In genomic region chr6:16540804-16541752, GRCh38 we compare ENCODE assay signal across 9 cellular contexts.
DNase-seq lines count a peak whose midpoint lies in the region; ATAC-seq, FAIRE-seq and TF ChIP-seq lines count a peak whose summit lies in the region.
"Had no signal": no experiment of that assay in that cellular context is flagged by ENCODE, and none has a peak within 500 bp of the region (broad histone marks: within the 10 kb centered on the region; RNA-seq: fewer than 3 reads in every experiment).

No MANE protein-coding gene starts in this region.

- WGBS in liver = 74% methylated on average over 14 of the region's 14 CpGs
- 91% methylated on average over 14 of the region's 14 CpGs for WGBS in HepG2 (ENCODE audit: low lambda C conversion rate)
- 35 to 36% methylated on average over 14 of the region's 14 CpGs for WGBS in aorta, 2 donors

- no peak for TF ChIP-seq CTCF in liver (IDR thresholded peaks at IDR 0.05; ENCODE audit: low read depth, low read length, missing input control)
- TF ChIP-seq CTCF in HepG2 (CRISPR knock-in tag; IDR thresholded peaks at IDR 0.05) = no peak

- DNase-seq in HepG2 (ENCODE audit: low spot score) = no peak
- peak; percentile 41 for DNase-seq in left ventricle myocardium superior
- DNase-seq in aorta = peak; percentile 63 to 77
- DNase-seq in pons (ENCODE audit: low spot score) = no peak
- no peak for DNase-seq in T-helper 9 cell
- DNase-seq in DMS153 treated with DMSO at 0.1 percent for 48 hours (lab: John Stamatoyannopoulos, UW; ENCODE audit: unreplicated experiment) = no peak
- DNase-seq: CD4-positive, CD25-positive, alpha-beta regulatory T cell had no signal

- no peaks in the 10 kb centered on the region for H3K9me3 ChIP-seq in liver (ENCODE audit: control insufficient read depth in 4 of 4, low read length in 3 of 4)
- H3K9me3 ChIP-seq in HepG2 (ENCODE audit: low read length) = no peaks in the 10 kb centered on the region
- H3K9me3 ChIP-seq in aorta (ENCODE audit: control insufficient read depth, low read length) = no peaks in the 10 kb centered on the region

- BruUV-seq in HepG2 (replicated peaks; lab: Mats Ljungman, UMichigan) = no TSS peak

- CTCF ChIA-PET in HepG2 (lab: Yijun Ruan, JAX; ENCODE audit: low intra/inter-chr PET ratio, low total read pairs) = no interaction called here

- POLR2A ChIA-PET in HepG2 (lab: Yijun Ruan, JAX) = interaction anchor here (1.2 kb wide), 1 partner anchor 221 kb away, joined by 3 read pairs; no protein-coding TSS in a partner anchor

- no peak overlapping the region for H3K4me2 ChIP-seq in HepG2 (ENCODE audit: low read depth, low read length)

- H4K20me1 ChIP-seq in HepG2 (ENCODE audit: insufficient read depth, low read length) = no peaks in the 10 kb centered on the region

- no peak overlapping the region for H2AFZ ChIP-seq in HepG2 (ENCODE audit: low read length)

- no peak overlapping the region for H3K9ac ChIP-seq in liver (ENCODE audit: low read depth in 1 of 2, low read length in 2 of 2)
- H3K9ac ChIP-seq in HepG2 (ENCODE audit: insufficient read depth, low read depth, low read length) = no peak overlapping the region; the same call in 1 of the 2 replicates

- intact Hi-C loops in HepG2 (cut with micrococcal nuclease; ENCODE audit: unreplicated experiment) = no loop called here
- intact Hi-C loops in left ventricle myocardium superior (cut with micrococcal nuclease) = no loop called here
- intact Hi-C loops in aorta (cut with DNase I) = loop anchor here in 1 of 2 donors (10.0 kb wide), 1 partner anchor 224 kb away; the partner anchor contains the start of gene ATXN1

- peak; percentile 26 to 46 for TF ChIP-seq RAD21 in liver (IDR thresholded peaks at IDR 0.05)
- no peak for TF ChIP-seq RAD21 in HepG2 (CRISPR knock-in tag; IDR thresholded peaks at IDR 0.05)

- no peak for ATAC-seq in HepG2
- ATAC-seq in HG03280 (IDR thresholded peaks at IDR 0.05; ENCODE audit: unreplicated experiment) = peak; percentile 71
- peak; percentile 78 for ATAC-seq in left ventricle myocardium superior
- ATAC-seq in aorta (ENCODE audit: low FRiP score) = peak; percentile 79

- H3K4me3 ChIP-seq in liver (ENCODE audit: low read depth in 1 of 3, low read length in 3 of 3) (no peak overlapping the region), HepG2 (replicated peaks in 1 of 3; ENCODE audit: insufficient read depth in 1 of 3, low read depth in 2 of 3, low read length in 3 of 3) (no peak overlapping the region), aorta (ENCODE audit: low read length in 2 of 2) (no peak overlapping the region)

- TF ChIP-seq EP300 in HepG2 (IDR thresholded peaks at IDR 0.05; ENCODE audit: low read depth in 2 of 2, low read length in 2 of 2) = no peak
- TF ChIP-seq EP300 in HepG2 (CRISPR knock-in tag; IDR thresholded peaks at IDR 0.05; ENCODE audit: borderline replicate concordance) = no peak

- no peak overlapping the region for H3K27ac ChIP-seq in liver (ENCODE audit: low read depth in 1 of 2, low read length in 2 of 2)
- H3K27ac ChIP-seq in HepG2 (ENCODE audit: extremely low read length, insufficient read depth, low read length) = no peak overlapping the region
- peak overlapping the region in 1 of 2 donors; percentile 58 for H3K27ac ChIP-seq in aorta (ENCODE audit: low read depth in 1 of 2, low read length in 2 of 2)

- TF ChIP-seq POLR2A in HepG2 (IDR thresholded peaks at IDR 0.05; ENCODE audit: insufficient read depth in 1 of 2, low read depth in 2 of 2, low read length in 2 of 2) = no peak

- no peaks in the 10 kb centered on the region for H3K79me2 ChIP-seq in HepG2 (ENCODE audit: insufficient read depth, low read length)

- FAIRE-seq in HepG2 (lab: Jason Lieb, UNC) = no peak

- in situ Hi-C loops in HepG2 (cut with HindIII; ENCODE audit: extremely low pct_ligation_motif_present, low pct_unique_long_range_greater_than_20kb) = no loop called here

- H3K27me3 ChIP-seq in liver (ENCODE audit: control insufficient read depth in 4 of 4, insufficient read depth in 4 of 4, low read length in 3 of 4) = no peaks in the 10 kb centered on the region
- H3K27me3 ChIP-seq in HepG2 (ENCODE audit: control insufficient read depth in 1 of 2, insufficient read depth in 2 of 2, low read length in 2 of 2) = no peaks in the 10 kb centered on the region
- H3K27me3 ChIP-seq in aorta (ENCODE audit: control insufficient read depth in 1 of 2, insufficient read depth in 2 of 2, low read length in 1 of 2) = no peaks in the 10 kb centered on the region

- H3K4me1 ChIP-seq in liver (ENCODE audit: control insufficient read depth in 4 of 4, insufficient read depth in 4 of 4, low read length in 3 of 4) (no peaks in the 10 kb centered on the region), HepG2 (ENCODE audit: insufficient read depth, low read length) (peaks cover 26% of the 10 kb centered on the region), aorta (ENCODE audit: control insufficient read depth in 1 of 2, insufficient read depth in 2 of 2, low read length in 2 of 2) (peaks cover 7 to 15% of the 10 kb centered on the region in 2 donors)

- no peaks in the 10 kb centered on the region for H3K36me3 ChIP-seq in liver (ENCODE audit: control insufficient read depth in 4 of 4, insufficient read depth in 3 of 4, low read depth in 1 of 4, low read length in 3 of 4)
- peaks cover 4 to 7% of the 10 kb centered on the region in 2 experiments; a peak in 2 of 5 replicates for H3K36me3 ChIP-seq in HepG2 (replicated peaks in 1 of 2; ENCODE audit: control insufficient read depth in 1 of 2, insufficient read depth in 2 of 2, low read length in 2 of 2)
- H3K36me3 ChIP-seq in aorta (ENCODE audit: control insufficient read depth in 1 of 2, insufficient read depth in 2 of 2, low read length in 1 of 2) = no peaks in the 10 kb centered on the region

TF ChIP-seq in liver, 16 proteins besides CTCF, POLR2A, EP300 and RAD21:
- TF ChIP-seq RXRA (IDR thresholded peaks at IDR 0.05) (peak; percentile 16 to 52), ZBTB33 (IDR thresholded peaks at IDR 0.05) (no peak), NR2F2 (IDR thresholded peaks at IDR 0.05) (peak; percentile 66)

TF ChIP-seq in HepG2, 621 proteins besides CTCF, POLR2A, EP300 and RAD21:
- TF ChIP-seq ZNF724P (CRISPR knock-in tag; IDR thresholded peaks at IDR 0.05; ENCODE audit: borderline replicate concordance) (no peak), HOMEZ (CRISPR knock-in tag; IDR thresholded peaks at IDR 0.05; ENCODE audit: low read depth) (no peak), ZBTB4 (CRISPR knock-in tag; IDR thresholded peaks at IDR 0.05; ENCODE audit: borderline replicate concordance) (no peak), PAX8 (CRISPR knock-in tag; IDR thresholded peaks at IDR 0.05; ENCODE audit: borderline replicate concordance) (no peak), NFIB (CRISPR knock-in tag; IDR thresholded peaks at IDR 0.05; ENCODE audit: borderline replicate concordance) (no peak)

Comparison
In these comparisons a context has a peak if more than half of its experiments do, and no peak if none do; other contexts are left out.
1. DNase-seq: peak in left ventricle myocardium superior (single experiment) and aorta (2 of 2); none in HepG2 (single experiment), pons (single experiment), T-helper 9 cell (single experiment) and DMS153 treated with DMSO at 0.1 percent for 48 hours (single experiment).